Comparison of ENCODE assay signal across 1 cellular context in genomic region chr2:25294573-25295462, GRCh38.
TF ChIP-seq lines count a peak whose summit lies in the region.

No MANE protein-coding gene starts in this region.

TF ChIP-seq in GM12878, 131 proteins besides CTCF, POLR2A, EP300 and RAD21 (continued from another document and continues in another):
- TF ChIP-seq POU2F2 (IDR thresholded peaks at IDR 0.05; ENCODE audit: borderline replicate concordance, low read depth, low read length) (0 out of 3 replicates have a peak, but pooled peaks have one; percentile 35), TAF1 (IDR thresholded peaks at IDR 0.05; ENCODE audit: borderline replicate concordance, low read depth, low read length) (peak; percentile 51; the same call in 1 of the 2 replicates), DPF2 (IDR thresholded peaks at IDR 0.05) (peak; percentile 75; the same call in 1 of the 2 replicates), KLF5 (IDR thresholded peaks at IDR 0.05; ENCODE audit: partially characterized antibody) (peak; percentile 12), MEF2A (IDR thresholded peaks at IDR 0.05; ENCODE audit: insufficient read depth, low read depth, low read length) (peak; percentile 96), BCL3 (IDR thresholded peaks at IDR 0.05; ENCODE audit: borderline replicate concordance, insufficient read depth, low read depth, low read length, poor library complexity, severe bottlenecking) (peak; percentile 14), RUNX3 (IDR thresholded peaks at IDR 0.05; ENCODE audit: low read length) (peak; percentile 82), CBFB (IDR thresholded peaks at IDR 0.05; ENCODE audit: low read depth) (no peak; the same call in 1 of the 2 replicates), ATF7 (IDR thresholded peaks at IDR 0.05; ENCODE audit: low read depth) (peak; percentile 63; the same call in 1 of the 2 replicates), JUNB (IDR thresholded peaks at IDR 0.05) (peak; percentile 13; the same call in 1 of the 2 replicates), BCL11A (IDR thresholded peaks at IDR 0.05; ENCODE audit: low read depth, low read length) (peak; percentile 18; the same call in 1 of the 2 replicates), SRF (IDR thresholded peaks at IDR 0.05; ENCODE audit: low read depth in 2 of 2, low read length in 2 of 2) (peak in 1 of 2 experiments; percentile 49; a peak in 1 of 4 replicates), CEBPB (IDR thresholded peaks at IDR 0.05; ENCODE audit: borderline replicate concordance in 1 of 2, low read depth in 2 of 2, low read length in 2 of 2) (no peak), ZBTB40 (IDR thresholded peaks at IDR 0.05; ENCODE audit: borderline replicate concordance) (peak; percentile 81), GABPA (IDR thresholded peaks at IDR 0.05; ENCODE audit: low read depth) (peak; percentile 84), HDGF (IDR thresholded peaks at IDR 0.05) (peak; percentile 97), SREBF2 (IDR thresholded peaks at IDR 0.05; ENCODE audit: low read length) (no peak), ZNF687 (IDR thresholded peaks at IDR 0.05) (peak; percentile 89), HCFC1 (IDR thresholded peaks at IDR 0.05; ENCODE audit: low read length) (peak; percentile 12; the same call in 1 of the 2 replicates), POLR2AphosphoS5 (IDR thresholded peaks at IDR 0.05; ENCODE audit: low read length) (0 out of 2 replicates have a peak, but pooled peaks have one; percentile 61), EGR1 (IDR thresholded peaks at IDR 0.05; ENCODE audit: borderline replicate concordance in 1 of 2, low read depth in 2 of 2, low read length in 2 of 2) (no peak), MTA3 (IDR thresholded peaks at IDR 0.05; ENCODE audit: borderline replicate concordance, low read length) (peak; percentile 68; the same call in 1 of the 2 replicates), NFIC (IDR thresholded peaks at IDR 0.05; ENCODE audit: low read depth, low read length) (peak; percentile 76; the same call in 1 of the 2 replicates), ZBED1 (IDR thresholded peaks at IDR 0.05; ENCODE audit: borderline replicate concordance) (no peak), IKZF1 (conservative IDR thresholded peaks at IDR 0.05) (peak; percentile 71), ASH2L (IDR thresholded peaks at IDR 0.05; ENCODE audit: borderline replicate concordance, low read depth) (no peak), NBN (IDR thresholded peaks at IDR 0.05) (peak; percentile 67; the same call in 1 of the 2 replicates), SMAD5 (IDR thresholded peaks at IDR 0.05; ENCODE audit: low read depth) (0 out of 2 replicates have a peak, but pooled peaks have one; percentile 51), RELA (IDR thresholded peaks at IDR 0.05; ENCODE audit: borderline replicate concordance, partially characterized antibody) (no peak), KAT2A (conservative IDR thresholded peaks at IDR 0.05; ENCODE audit: control insufficient read depth, low read depth, low read length) (no peak), SMARCA5 (IDR thresholded peaks at IDR 0.05) (no peak), ELK1 (IDR thresholded peaks at IDR 0.05; ENCODE audit: low read depth, low read length) (no peak), EED (IDR thresholded peaks at IDR 0.05; ENCODE audit: low read depth) (peak; percentile 70; the same call in 1 of the 2 replicates), NFXL1 (IDR thresholded peaks at IDR 0.05; ENCODE audit: borderline replicate concordance) (peak; percentile 81; the same call in 1 of the 2 replicates), CREB1 (IDR thresholded peaks at IDR 0.05; ENCODE audit: low read depth) (peak; percentile 57; the same call in 1 of the 2 replicates), TCF3 (IDR thresholded peaks at IDR 0.05; ENCODE audit: borderline replicate concordance, insufficient read depth, low read depth, low read length) (peak; percentile 76), SPI1 (IDR thresholded peaks at IDR 0.05; ENCODE audit: borderline replicate concordance, insufficient read depth, low read depth, low read length) (peak; percentile 83), USF1 (IDR thresholded peaks at IDR 0.05; ENCODE audit: borderline replicate concordance, extremely low read length, insufficient read depth, low read depth, low read length) (peak; percentile 23), TARDBP (IDR thresholded peaks at IDR 0.05; ENCODE audit: borderline replicate concordance) (no peak), E2F8 (IDR thresholded peaks at IDR 0.05; ENCODE audit: low read depth, partially characterized antibody) (no peak), BHLHE40 (IDR thresholded peaks at IDR 0.05; ENCODE audit: borderline replicate concordance in 1 of 2, low read depth in 2 of 2, low read length in 1 of 2) (peak in 1 of 2 experiments; percentile 25; a peak in 1 of 4 replicates), RELB (IDR thresholded peaks at IDR 0.05; ENCODE audit: low read depth) (no peak; the same call in 1 of the 2 replicates), POLR2AphosphoS2 (IDR thresholded peaks at IDR 0.05; ENCODE audit: low read depth, low read length) (0 out of 2 replicates have a peak, but pooled peaks have one; percentile 28), ATF2 (IDR thresholded peaks at IDR 0.05; ENCODE audit: low read length) (peak; percentile 81; the same call in 1 of the 2 replicates), EZH2 (IDR thresholded peaks at IDR 0.05; ENCODE audit: borderline replicate concordance, control insufficient read depth, low read depth, low read length) (no peak), MEF2B (IDR thresholded peaks at IDR 0.05; ENCODE audit: partially characterized antibody, poor library complexity, severe bottlenecking) (peak; percentile 86), GATAD2B (conservative IDR thresholded peaks at IDR 0.05; ENCODE audit: low read depth) (peak; percentile 75), NR2F1 (conservative IDR thresholded peaks at IDR 0.05) (peak; percentile 77)
